ENCODE assay signal across 19 cellular contexts in the genomic region with DNA sequence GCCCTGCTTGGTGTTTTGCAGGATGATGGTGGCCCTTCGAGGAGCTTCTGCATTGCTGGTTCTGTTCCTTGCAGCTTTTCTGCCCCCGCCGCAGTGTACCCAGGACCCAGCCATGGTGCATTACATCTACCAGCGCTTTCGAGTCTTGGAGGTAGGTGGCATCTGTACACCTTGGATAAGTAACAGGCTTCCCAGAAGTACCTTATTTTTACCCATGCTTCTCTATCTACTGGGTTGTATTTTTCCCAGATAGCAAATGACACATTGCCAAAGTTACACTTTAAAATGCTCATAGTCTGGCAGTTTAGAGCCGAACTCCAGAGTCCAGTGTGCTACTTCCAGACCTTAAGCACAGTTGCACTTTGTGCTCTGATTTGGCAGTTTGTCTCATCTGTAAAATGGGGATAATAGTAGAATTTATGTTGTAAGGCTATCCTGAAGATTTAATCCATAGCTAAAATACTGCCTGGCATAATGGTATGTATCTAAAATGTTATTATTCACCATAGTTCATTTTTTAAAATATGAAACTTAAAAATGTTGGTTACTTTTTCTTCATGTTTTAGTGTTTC. TPM values are rescaled to one million over a fixed set of nuclear protein-coding genes. Genes with fewer than 3 reads are reported as not detected.
DNase-seq lines count a peak whose midpoint lies in the region; ATAC-seq and TF ChIP-seq lines count a peak whose summit lies in the region.
"Had no signal": no experiment of that assay in that cellular context is flagged by ENCODE, and none has a peak within 500 bp of the region (broad histone marks: within the 10 kb centered on the region; RNA-seq: fewer than 3 reads in every experiment).

No MANE protein-coding gene starts in this region.

- WGBS in psoas muscle, 3 donors: 37 to 44% (median 38%) methylated on average over 6 of the region's 6 CpGs

- no peak overlapping the region for H3K27ac Mint-ChIP-seq in brain
- H3K27ac Mint-ChIP-seq: stimulated activated memory B cell treated with anti-CD40 and anti-IgM and Interleukin-4, amounts not matched to agents 10 μg/mL and 1 μg/mL and 100 μg/mL, for 72 hours had no signal

- H3K27me3 ChIP-seq in right atrium auricular region: no peaks in the 10 kb centered on the region
- H3K27me3 ChIP-seq in psoas muscle (ENCODE audit: insufficient read depth in 3 of 3, low read length in 2 of 3): no peaks in the 10 kb centered on the region
- H3K27me3 ChIP-seq in upper lobe of right lung: no peaks in the 10 kb centered on the region
- H3K27me3 ChIP-seq in WERI-Rb-1 (ENCODE audit: insufficient read depth, low read depth, severe bottlenecking): peaks cover 69% of the 10 kb centered on the region
- H3K27me3 ChIP-seq: BLaER1 treated with 17β-estradiol and CSF1 and Interleukin-3, amounts not matched to agents 10 nM and 100 nM had no signal

- H3K9me3 Mint-ChIP-seq in brain: no peaks in the 10 kb centered on the region
- H3K9me3 Mint-ChIP-seq: stimulated activated memory B cell treated with anti-CD40 and anti-IgM and Interleukin-4, amounts not matched to agents 10 μg/mL and 1 μg/mL and 100 μg/mL, for 72 hours had no signal

- H3K9me3 ChIP-seq in right atrium auricular region: no peaks in the 10 kb centered on the region
- H3K9me3 ChIP-seq in psoas muscle: no peaks in the 10 kb centered on the region
- no peaks in the 10 kb centered on the region for H3K9me3 ChIP-seq in upper lobe of right lung
- no peaks in the 10 kb centered on the region for H3K9me3 ChIP-seq in WERI-Rb-1 (ENCODE audit: severe bottlenecking)
- H3K9me3 ChIP-seq: BLaER1 treated with 17β-estradiol and CSF1 and Interleukin-3, amounts not matched to agents 10 nM and 100 nM had no signal

- ATAC-seq in psoas muscle: no peak
- no peak for ATAC-seq in upper lobe of right lung
- ATAC-seq in GM18858 (IDR thresholded peaks at IDR 0.05; ENCODE audit: unreplicated experiment): no peak
- ATAC-seq: stimulated activated memory B cell treated with anti-CD40 and anti-IgM and Interleukin-4, amounts not matched to agents 10 μg/mL and 1 μg/mL and 100 μg/mL, for 72 hours had no signal

- intact Hi-C loops in psoas muscle (cut with DNase I) (no loop called here), upper lobe of right lung (cut with DNase I) (no loop called here)

- peak overlapping the region; percentile 29 to 47 for H3K4me3 ChIP-seq in right atrium auricular region
- H3K4me3 ChIP-seq in psoas muscle: peak overlapping the region; percentile 55
- peak overlapping the region; percentile 52 for H3K4me3 ChIP-seq in upper lobe of right lung
- no peak overlapping the region for H3K4me3 ChIP-seq in WERI-Rb-1 (ENCODE audit: low read depth, low read length)
- H3K4me3 ChIP-seq: BLaER1 treated with 17β-estradiol and CSF1 and Interleukin-3, amounts not matched to agents 10 nM and 100 nM had no signal

- peak overlapping the region in 4 of 5 experiments; percentile 19 to 89 (median 56) for H3K4me3 Mint-ChIP-seq in brain
- H3K4me3 Mint-ChIP-seq: stimulated activated memory B cell treated with anti-CD40 and anti-IgM and Interleukin-4, amounts not matched to agents 10 μg/mL and 1 μg/mL and 100 μg/mL, for 72 hours had no signal

- DNase-seq in right atrium auricular region (ENCODE audit: low spot score) (no peak), psoas muscle (no peak), upper lobe of right lung (no peak), WERI-Rb-1 (no peak)
- DNase-seq in activated CD4-positive, alpha-beta T cell treated with anti-CD3 and anti-CD28 coated beads, Interleukin-2, amount 50 U/mL, for 1 hour: no peak
- DNase-seq: activated gamma-delta T cell treated with Interleukin-2 at 50 U/mL for 16 hours; DMS79; effector CD8-positive, alpha-beta T cell; NCI-H1417 treated with DMSO at 0.1 percent for 48 hours; NCI-H446 treated with DMSO at 0.1 percent for 48 hours had no signal

- H3K27ac ChIP-seq in right atrium auricular region: peak overlapping the region; percentile 32 to 61
- H3K27ac ChIP-seq in psoas muscle: no peak overlapping the region
- peak overlapping the region; percentile 40 for H3K27ac ChIP-seq in upper lobe of right lung
- H3K27ac ChIP-seq in WERI-Rb-1: no peak overlapping the region
- H3K27ac ChIP-seq: BLaER1 treated with 17β-estradiol and CSF1 and Interleukin-3, amounts not matched to agents 10 nM and 100 nM; KMS-11; VCaP had no signal

- peaks cover 0 to 6% of the 10 kb centered on the region in 2 donors for H3K4me1 ChIP-seq in right atrium auricular region
- H3K4me1 ChIP-seq in psoas muscle: no peaks in the 10 kb centered on the region
- H3K4me1 ChIP-seq in upper lobe of right lung: peaks cover 5% of the 10 kb centered on the region

- TF ChIP-seq CTCF in brain (conservative IDR thresholded peaks at IDR 0.05) (no peak), right atrium auricular region (IDR thresholded peaks at IDR 0.05) (no peak), psoas muscle (IDR thresholded peaks at IDR 0.05) (no peak), upper lobe of right lung (IDR thresholded peaks at IDR 0.05) (no peak), WERI-Rb-1 (IDR thresholded peaks at IDR 0.05; ENCODE audit: low read depth, low read length) (no peak)

- H3K27me3 Mint-ChIP-seq in brain: peaks cover 9% of the 10 kb centered on the region
- H3K27me3 Mint-ChIP-seq: stimulated activated memory B cell treated with anti-CD40 and anti-IgM and Interleukin-4, amounts not matched to agents 10 μg/mL and 1 μg/mL and 100 μg/mL, for 72 hours had no signal

- no peaks in the 10 kb centered on the region for H3K36me3 Mint-ChIP-seq in brain

- peaks cover 27% of the 10 kb centered on the region for H3K4me1 Mint-ChIP-seq in brain
- H3K4me1 Mint-ChIP-seq: stimulated activated memory B cell treated with anti-CD40 and anti-IgM and Interleukin-4, amounts not matched to agents 10 μg/mL and 1 μg/mL and 100 μg/mL, for 72 hours had no signal

- no peaks in the 10 kb centered on the region for H3K36me3 ChIP-seq in right atrium auricular region
- H3K36me3 ChIP-seq in psoas muscle (ENCODE audit: insufficient read depth in 1 of 2, low read depth in 1 of 2): no peaks in the 10 kb centered on the region
- H3K36me3 ChIP-seq in upper lobe of right lung: no peaks in the 10 kb centered on the region
- no peaks in the 10 kb centered on the region for H3K36me3 ChIP-seq in WERI-Rb-1
- H3K36me3 ChIP-seq: BLaER1 treated with 17β-estradiol and CSF1 and Interleukin-3, amounts not matched to agents 10 nM and 100 nM had no signal

RNA-seq across cellular contexts. Expression of a gene that starts 0.6 kb away (rescaled TPM):
- polyA plus RNA-seq in brain (ENCODE audit: insufficient read depth, low read depth, low replicate concordance) (2.3 TPM), psoas muscle (1 to 10 TPM in 2 of 3 donors, under 1 TPM in 1; 0.81 to 1.5 (median 1.1) TPM)
- total RNA-seq in right atrium auricular region (1 to 10 TPM; 4.6 to 7.7 TPM), psoas muscle (1 to 10 TPM; 1.1 to 7.2 (median 1.6) TPM), upper lobe of right lung (30.6 TPM)
- total RNA-seq: myocyte, OCI-LY7, renal cortical epithelial cell had no signal

RNA-seq across cellular contexts. Expression of a gene that starts 27.9 kb away (rescaled TPM):
- 13.1 TPM for polyA plus RNA-seq in brain (ENCODE audit: insufficient read depth, low read depth, low replicate concordance)
- 10 to 100 TPM; 13.0 to 24.0 TPM for total RNA-seq in right atrium auricular region
- 10 to 100 TPM; 19.7 to 54.8 (median 32.5) TPM for total RNA-seq in psoas muscle
- polyA plus RNA-seq in psoas muscle: 10 to 100 TPM in 2 of 3 donors, 1 to 10 TPM in 1; 7.4 to 19.0 (median 14.6) TPM
- 26.8 TPM for total RNA-seq in upper lobe of right lung

Comparison
In these comparisons a context has a peak if more than half of its experiments do, and no peak if none do; other contexts are left out.
1. H3K27ac ChIP-seq: peak in right atrium auricular region (2 of 2) and upper lobe of right lung (single experiment); none in psoas muscle (single experiment) and WERI-Rb-1 (single experiment).